8 cellular contexts compared by ENCODE assay signal in the genomic region with DNA sequence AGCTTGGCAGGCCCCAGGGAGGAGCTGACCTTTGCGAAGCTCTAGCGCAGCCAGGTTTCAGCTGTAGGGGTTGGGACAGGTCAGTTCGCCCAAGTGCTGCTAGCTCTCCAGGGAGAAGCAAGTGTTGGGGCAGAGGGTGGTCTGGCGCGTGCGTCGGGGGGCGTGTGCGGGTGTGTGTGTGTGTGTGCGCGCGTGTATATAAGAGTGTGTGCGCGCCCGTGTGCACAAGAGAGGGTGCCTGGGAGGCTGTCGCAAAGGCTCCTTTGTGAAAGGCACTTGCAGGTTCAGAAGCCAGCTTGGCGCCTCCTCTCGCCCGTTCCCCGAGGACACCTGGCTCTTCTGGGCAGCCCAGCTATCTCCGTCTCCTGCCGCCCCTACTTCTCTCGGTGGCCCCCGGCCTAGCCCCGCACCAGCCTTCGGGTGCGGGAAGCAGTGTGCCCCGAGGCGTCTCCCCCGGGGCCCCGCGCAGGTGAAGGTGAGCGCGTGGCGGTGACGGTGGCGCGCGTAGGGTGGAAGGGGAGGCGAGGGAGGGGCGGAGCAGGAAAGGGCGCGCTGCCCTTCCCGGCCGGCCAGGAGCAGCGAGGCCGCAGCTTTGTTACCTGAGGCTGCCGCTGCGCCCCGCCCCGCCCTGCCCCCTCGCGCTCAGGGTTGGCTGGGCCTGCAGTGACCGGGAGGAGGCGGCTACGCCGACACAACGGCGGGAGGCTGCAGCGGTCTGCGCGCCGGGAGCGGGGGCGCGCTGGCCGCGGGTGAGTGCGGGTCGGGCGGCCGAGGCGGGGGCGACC. TPM values are rescaled to one million over a fixed set of nuclear protein-coding genes. Genes with fewer than 3 reads are reported as not detected.
DNase-seq lines count a peak whose midpoint lies in the region; ATAC-seq and TF ChIP-seq lines count a peak whose summit lies in the region.

A gene with protein sequence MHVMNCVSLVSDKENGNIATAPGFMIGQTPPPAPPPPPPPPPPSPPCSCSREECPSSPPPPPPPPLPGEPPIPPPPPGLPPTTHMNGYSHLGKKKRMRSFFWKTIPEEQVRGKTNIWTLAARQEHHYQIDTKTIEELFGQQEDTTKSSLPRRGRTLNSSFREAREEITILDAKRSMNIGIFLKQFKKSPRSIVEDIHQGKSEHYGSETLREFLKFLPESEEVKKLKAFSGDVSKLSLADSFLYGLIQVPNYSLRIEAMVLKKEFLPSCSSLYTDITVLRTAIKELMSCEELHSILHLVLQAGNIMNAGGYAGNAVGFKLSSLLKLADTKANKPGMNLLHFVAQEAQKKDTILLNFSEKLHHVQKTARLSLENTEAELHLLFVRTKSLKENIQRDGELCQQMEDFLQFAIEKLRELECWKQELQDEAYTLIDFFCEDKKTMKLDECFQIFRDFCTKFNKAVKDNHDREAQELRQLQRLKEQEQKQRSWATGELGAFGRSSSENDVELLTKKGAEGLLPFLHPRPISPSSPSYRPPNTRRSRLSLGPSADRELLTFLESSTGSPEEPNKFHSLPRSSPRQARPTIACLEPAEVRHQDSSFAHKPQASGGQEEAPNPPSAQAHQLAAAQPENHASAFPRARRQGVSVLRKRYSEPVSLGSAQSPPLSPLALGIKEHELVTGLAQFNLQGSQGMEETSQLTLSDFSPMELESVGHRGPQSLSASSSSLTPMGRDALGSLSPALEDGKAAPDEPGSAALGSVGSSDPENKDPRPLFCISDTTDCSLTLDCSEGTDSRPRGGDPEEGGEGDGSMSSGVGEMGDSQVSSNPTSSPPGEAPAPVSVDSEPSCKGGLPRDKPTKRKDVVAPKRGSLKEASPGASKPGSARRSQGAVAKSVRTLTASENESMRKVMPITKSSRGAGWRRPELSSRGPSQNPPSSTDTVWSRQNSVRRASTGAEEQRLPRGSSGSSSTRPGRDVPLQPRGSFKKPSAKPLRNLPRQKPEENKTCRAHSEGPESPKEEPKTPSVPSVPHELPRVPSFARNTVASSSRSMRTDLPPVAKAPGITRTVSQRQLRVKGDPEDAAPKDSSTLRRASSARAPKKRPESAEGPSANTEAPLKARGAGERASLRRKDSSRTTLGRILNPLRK (plus strand): TSS at position 663 of the 785 bp plus-strand sequence. CDS start 6,735 bp downstream, outside the sequence.

- H3K4me1 ChIP-seq in right atrium auricular region: peaks cover 0 to 28% of the 10 kb centered on the region in 2 donors

- H3K9me3 ChIP-seq in right atrium auricular region: no peaks in the 10 kb centered on the region

- in situ Hi-C loops in ACHN (cut with HindIII; ENCODE audit: low pct_ligation_motif_present, low pct_unique_long_range_greater_than_20kb, low sequenced_read_pairs): no loop called here

- H3K27ac ChIP-seq in right atrium auricular region: no peak within 1 kb of the TSS

- H3K36me3 ChIP-seq in right atrium auricular region: no peaks in the 10 kb centered on the region

- H3K9me3 Mint-ChIP-seq in activated naive CD4-positive, alpha-beta T cell treated with anti-CD3 and anti-CD28 coated beads, Interleukin-2, amount 50 U/mL, for 72 hours: no peaks in the 10 kb centered on the region

- peaks cover 10 to 22% of the 10 kb centered on the region in 2 donors for H3K36me3 Mint-ChIP-seq in activated naive CD4-positive, alpha-beta T cell treated with anti-CD3 and anti-CD28 coated beads, Interleukin-2, amount 50 U/mL, for 72 hours

- peaks cover 0 to 7% of the 10 kb centered on the region in 2 donors for H3K27me3 ChIP-seq in right atrium auricular region

- peak; percentile 52 to 62 for ATAC-seq in activated naive CD4-positive, alpha-beta T cell treated with anti-CD3 and anti-CD28 coated beads, Interleukin-2, amount 50 U/mL, for 72 hours
- ATAC-seq in HG02610 (IDR thresholded peaks at IDR 0.05; ENCODE audit: unreplicated experiment) (no peak), HG03159 (IDR thresholded peaks at IDR 0.05; ENCODE audit: unreplicated experiment) (no peak)

- H3K4me3 ChIP-seq in GM12864 (ENCODE audit: low read depth, low read length): peak within 1 kb of the TSS; percentile 55
- H3K4me3 ChIP-seq in right atrium auricular region: peak within 1 kb of the TSS; percentile 37 to 64
- H3K4me3 ChIP-seq in retinal pigment epithelial cell (ENCODE audit: low read length): peak within 1 kb of the TSS; percentile 59

- TF ChIP-seq CTCF in GM12864 (IDR thresholded peaks at IDR 0.05; ENCODE audit: low read depth, low read length, missing control alignments): no peak
- no peak for TF ChIP-seq CTCF in right atrium auricular region (IDR thresholded peaks at IDR 0.05)
- peak; percentile 1 for TF ChIP-seq CTCF in retinal pigment epithelial cell (conservative IDR thresholded peaks at IDR 0.05; ENCODE audit: low read depth, low read length)

- H3K27ac Mint-ChIP-seq in activated naive CD4-positive, alpha-beta T cell treated with anti-CD3 and anti-CD28 coated beads, Interleukin-2, amount 50 U/mL, for 72 hours: no peak within 1 kb of the TSS

- DNase-seq in ACHN: peak; percentile 23
- no peak for DNase-seq in GM12864 (ENCODE audit: low read depth)
- DNase-seq in NCI-H2029 (lab: John Stamatoyannopoulos, UW): peak; percentile 85
- peak in 1 of 2 donors; percentile 19 for DNase-seq in activated naive CD4-positive, alpha-beta T cell treated with anti-CD3 and anti-CD28 coated beads, Interleukin-2, amount 50 U/mL, for 72 hours (ENCODE audit: low spot score in 2 of 2)
- DNase-seq in right atrium auricular region (ENCODE audit: low spot score): no peak
- no peak for DNase-seq in retinal pigment epithelial cell (ENCODE audit: low read depth)

RNA-seq across cellular contexts. Expression of the gene that starts here (rescaled TPM):
- under 1 TPM; 0.14 to 0.16 TPM for total RNA-seq in activated naive CD4-positive, alpha-beta T cell treated with anti-CD3 and anti-CD28 coated beads, Interleukin-2, amount 50 U/mL, for 72 hours
- total RNA-seq in right atrium auricular region: under 1 TPM; 0.33 to 0.90 TPM

Comparison
In these comparisons a context has a peak if more than half of its experiments do, and no peak if none do; other contexts are left out.
1. Peak in ATAC-seq in activated naive CD4-positive, alpha-beta T cell treated with anti-CD3 and anti-CD28 coated beads, Interleukin-2, amount 50 U/mL, for 72 hours; RNA of the gene not detected or under 1 TPM.
2. DNase-seq: peak in ACHN (single experiment) and NCI-H2029 (single experiment); none in GM12864 (single experiment), right atrium auricular region (single experiment) and retinal pigment epithelial cell (single experiment).
3. Peak in every context shown above with its lines, with median percentiles within 50 percentile points of each other: H3K4me3 ChIP-seq.